2 cellular contexts compared by ENCODE assay signal in the genomic region with DNA sequence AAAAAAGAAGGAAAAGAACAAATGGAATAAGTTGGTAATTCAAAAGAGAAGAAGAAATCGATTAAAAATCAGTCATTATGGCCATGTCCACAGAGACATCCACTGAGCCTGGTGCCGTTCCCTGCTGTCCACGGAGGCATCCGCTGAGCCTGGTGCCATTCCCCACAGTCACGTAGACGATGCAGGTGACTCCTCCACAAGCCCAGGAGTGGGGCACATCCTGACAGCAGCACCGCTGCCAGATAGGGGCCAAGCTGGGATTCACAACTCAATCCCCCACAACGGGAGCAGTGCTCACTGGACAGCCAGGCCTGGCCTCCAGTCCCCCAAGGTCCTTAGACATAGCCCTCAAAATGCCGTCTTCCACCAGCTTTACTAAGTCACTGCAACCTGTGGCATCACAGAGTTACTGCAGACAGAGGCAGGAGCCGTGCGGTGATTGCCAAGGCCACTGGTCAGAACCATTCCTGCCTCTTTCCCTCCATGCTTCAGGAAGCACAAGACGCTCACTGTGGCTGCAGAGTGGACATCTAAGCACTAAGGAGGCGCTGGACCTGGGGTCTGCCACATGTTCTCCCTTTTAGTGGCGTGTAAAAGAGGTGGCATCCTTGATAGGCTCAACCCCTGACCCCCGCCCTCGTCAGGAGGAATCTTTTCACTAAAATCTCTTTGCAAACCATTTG.
TF ChIP-seq lines count a peak whose summit lies in the region.

No MANE protein-coding gene starts in this region.

TF ChIP-seq in WTC11, 78 proteins besides CTCF, POLR2A, EP300 and RAD21 (continues in another document):
- TF ChIP-seq TEAD4 (CRISPR knock-in tag; IDR thresholded peaks at IDR 0.05) (no peak), ZNF423 (CRISPR knock-in tag; IDR thresholded peaks at IDR 0.05) (no peak), SOX15 (CRISPR knock-in tag; IDR thresholded peaks at IDR 0.05) (no peak), ZNF263 (CRISPR knock-in tag; IDR thresholded peaks at IDR 0.05; ENCODE audit: low read depth) (no peak), MXD4 (CRISPR knock-in tag; IDR thresholded peaks at IDR 0.05; ENCODE audit: borderline replicate concordance) (no peak), ETV6 (CRISPR knock-in tag; IDR thresholded peaks at IDR 0.05) (no peak), SMAD4 (CRISPR knock-in tag; IDR thresholded peaks at IDR 0.05) (no peak)
- TF ChIP-seq, protein P1, sequence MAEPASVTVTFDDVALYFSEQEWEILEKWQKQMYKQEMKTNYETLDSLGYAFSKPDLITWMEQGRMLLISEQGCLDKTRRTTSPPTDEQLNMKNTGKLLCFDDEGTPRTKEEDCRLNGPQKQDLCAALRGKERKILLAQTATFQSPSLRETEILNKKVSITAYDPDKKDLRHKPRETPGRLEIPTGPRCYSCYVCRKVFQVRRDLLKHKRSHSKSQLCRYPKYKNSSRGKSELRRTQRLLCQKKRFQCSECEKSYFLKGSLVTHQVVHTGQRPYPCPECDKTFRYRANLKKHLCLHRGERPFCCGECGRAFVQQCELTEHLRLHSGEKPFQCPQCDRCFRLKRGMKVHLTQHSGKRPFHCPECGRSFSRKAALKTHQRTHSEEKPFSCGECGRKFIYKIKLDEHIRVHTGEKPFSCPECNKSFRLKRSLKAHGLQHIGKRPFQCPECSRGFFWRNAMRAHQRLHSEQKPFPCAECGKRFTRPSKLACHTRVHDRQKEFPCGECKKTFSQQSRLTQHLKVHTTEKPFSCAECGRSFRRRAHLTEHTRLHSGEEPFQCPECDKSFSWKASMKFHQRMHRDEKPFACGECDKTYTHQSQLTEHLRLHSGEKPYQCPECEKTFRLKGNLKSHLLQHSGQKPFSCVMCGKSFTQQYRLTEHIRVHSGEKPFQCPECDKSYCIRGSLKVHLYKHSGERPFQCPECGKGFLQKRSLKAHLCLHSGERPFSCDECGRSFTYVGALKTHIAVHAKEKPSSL (CRISPR knock-in tag; conservative IDR thresholded peaks at IDR 0.05), result no peak
- TF ChIP-seq, protein P2, sequence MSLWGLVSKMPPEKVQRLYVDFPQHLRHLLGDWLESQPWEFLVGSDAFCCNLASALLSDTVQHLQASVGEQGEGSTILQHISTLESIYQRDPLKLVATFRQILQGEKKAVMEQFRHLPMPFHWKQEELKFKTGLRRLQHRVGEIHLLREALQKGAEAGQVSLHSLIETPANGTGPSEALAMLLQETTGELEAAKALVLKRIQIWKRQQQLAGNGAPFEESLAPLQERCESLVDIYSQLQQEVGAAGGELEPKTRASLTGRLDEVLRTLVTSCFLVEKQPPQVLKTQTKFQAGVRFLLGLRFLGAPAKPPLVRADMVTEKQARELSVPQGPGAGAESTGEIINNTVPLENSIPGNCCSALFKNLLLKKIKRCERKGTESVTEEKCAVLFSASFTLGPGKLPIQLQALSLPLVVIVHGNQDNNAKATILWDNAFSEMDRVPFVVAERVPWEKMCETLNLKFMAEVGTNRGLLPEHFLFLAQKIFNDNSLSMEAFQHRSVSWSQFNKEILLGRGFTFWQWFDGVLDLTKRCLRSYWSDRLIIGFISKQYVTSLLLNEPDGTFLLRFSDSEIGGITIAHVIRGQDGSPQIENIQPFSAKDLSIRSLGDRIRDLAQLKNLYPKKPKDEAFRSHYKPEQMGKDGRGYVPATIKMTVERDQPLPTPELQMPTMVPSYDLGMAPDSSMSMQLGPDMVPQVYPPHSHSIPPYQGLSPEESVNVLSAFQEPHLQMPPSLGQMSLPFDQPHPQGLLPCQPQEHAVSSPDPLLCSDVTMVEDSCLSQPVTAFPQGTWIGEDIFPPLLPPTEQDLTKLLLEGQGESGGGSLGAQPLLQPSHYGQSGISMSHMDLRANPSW (CRISPR knock-in tag; conservative IDR thresholded peaks at IDR 0.05; ENCODE audit: low read depth), result no peak
- TF ChIP-seq, protein P3, sequence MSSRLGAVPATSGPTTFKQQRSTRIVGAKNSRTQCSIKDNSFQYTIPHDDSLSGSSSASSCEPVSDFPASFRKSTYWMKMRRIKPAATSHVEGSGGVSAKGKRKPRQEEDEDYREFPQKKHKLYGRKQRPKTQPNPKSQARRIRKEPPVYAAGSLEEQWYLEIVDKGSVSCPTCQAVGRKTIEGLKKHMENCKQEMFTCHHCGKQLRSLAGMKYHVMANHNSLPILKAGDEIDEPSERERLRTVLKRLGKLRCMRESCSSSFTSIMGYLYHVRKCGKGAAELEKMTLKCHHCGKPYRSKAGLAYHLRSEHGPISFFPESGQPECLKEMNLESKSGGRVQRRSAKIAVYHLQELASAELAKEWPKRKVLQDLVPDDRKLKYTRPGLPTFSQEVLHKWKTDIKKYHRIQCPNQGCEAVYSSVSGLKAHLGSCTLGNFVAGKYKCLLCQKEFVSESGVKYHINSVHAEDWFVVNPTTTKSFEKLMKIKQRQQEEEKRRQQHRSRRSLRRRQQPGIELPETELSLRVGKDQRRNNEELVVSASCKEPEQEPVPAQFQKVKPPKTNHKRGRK (CRISPR knock-in tag; IDR thresholded peaks at IDR 0.05; ENCODE audit: borderline replicate concordance), result no peak
- TF ChIP-seq, protein P4, sequence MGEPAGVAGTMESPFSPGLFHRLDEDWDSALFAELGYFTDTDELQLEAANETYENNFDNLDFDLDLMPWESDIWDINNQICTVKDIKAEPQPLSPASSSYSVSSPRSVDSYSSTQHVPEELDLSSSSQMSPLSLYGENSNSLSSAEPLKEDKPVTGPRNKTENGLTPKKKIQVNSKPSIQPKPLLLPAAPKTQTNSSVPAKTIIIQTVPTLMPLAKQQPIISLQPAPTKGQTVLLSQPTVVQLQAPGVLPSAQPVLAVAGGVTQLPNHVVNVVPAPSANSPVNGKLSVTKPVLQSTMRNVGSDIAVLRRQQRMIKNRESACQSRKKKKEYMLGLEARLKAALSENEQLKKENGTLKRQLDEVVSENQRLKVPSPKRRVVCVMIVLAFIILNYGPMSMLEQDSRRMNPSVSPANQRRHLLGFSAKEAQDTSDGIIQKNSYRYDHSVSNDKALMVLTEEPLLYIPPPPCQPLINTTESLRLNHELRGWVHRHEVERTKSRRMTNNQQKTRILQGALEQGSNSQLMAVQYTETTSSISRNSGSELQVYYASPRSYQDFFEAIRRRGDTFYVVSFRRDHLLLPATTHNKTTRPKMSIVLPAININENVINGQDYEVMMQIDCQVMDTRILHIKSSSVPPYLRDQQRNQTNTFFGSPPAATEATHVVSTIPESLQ (CRISPR knock-in tag; IDR thresholded peaks at IDR 0.05), result no peak

TF ChIP-seq in H1, 55 proteins besides CTCF, POLR2A, EP300 and RAD21:
- TF ChIP-seq GABPA (IDR thresholded peaks at IDR 0.05; ENCODE audit: borderline replicate concordance, insufficient read depth, low read length) (no peak), CTBP2 (IDR thresholded peaks at IDR 0.05; ENCODE audit: borderline replicate concordance, insufficient read depth, insufficient read length, low read length) (no peak), CBX5 (IDR thresholded peaks at IDR 0.05; ENCODE audit: low read depth, low read length) (no peak), BRCA1 (IDR thresholded peaks at IDR 0.05; ENCODE audit: low read depth, low read length) (no peak), HDAC6 (IDR thresholded peaks at IDR 0.05; ENCODE audit: low read depth, low read length) (no peak), TAF1 (IDR thresholded peaks at IDR 0.05; ENCODE audit: low read depth, low read length) (no peak), EZH2 (IDR thresholded peaks at IDR 0.05; ENCODE audit: low read depth, low read length, severe bottlenecking) (no peak), RNF2 (IDR thresholded peaks at IDR 0.05; ENCODE audit: borderline replicate concordance, low read depth, low read length, missing control alignments, poor library complexity, severe bottlenecking) (no peak), TBP (IDR thresholded peaks at IDR 0.05; ENCODE audit: low read depth, low read length) (no peak), KDM4A (IDR thresholded peaks at IDR 0.05; ENCODE audit: low read depth, low read length, severe bottlenecking) (no peak), HDAC2 (IDR thresholded peaks at IDR 0.05; ENCODE audit: borderline replicate concordance in 1 of 2, low read depth in 2 of 2, low read length in 2 of 2) (no peak), SAP30 (IDR thresholded peaks at IDR 0.05; ENCODE audit: insufficient read depth, insufficient replicate concordance, low read length) (no peak), NRF1 (IDR thresholded peaks at IDR 0.05; ENCODE audit: low read depth, low read length) (no peak), BCL11A (IDR thresholded peaks at IDR 0.05; ENCODE audit: low read depth in 2 of 2, low read length in 2 of 2) (no peak), KDM5A (IDR thresholded peaks at IDR 0.05; ENCODE audit: low read length) (no peak), FOSL1 (IDR thresholded peaks at IDR 0.05; ENCODE audit: insufficient read depth, low read depth, low read length) (no peak), CBX8 (IDR thresholded peaks at IDR 0.05; ENCODE audit: borderline replicate concordance, low read depth, low read length) (no peak), BACH1 (IDR thresholded peaks at IDR 0.05; ENCODE audit: low read length) (no peak), SP2 (IDR thresholded peaks at IDR 0.05; ENCODE audit: low read length) (no peak)
- TF ChIP-seq, protein P5, sequence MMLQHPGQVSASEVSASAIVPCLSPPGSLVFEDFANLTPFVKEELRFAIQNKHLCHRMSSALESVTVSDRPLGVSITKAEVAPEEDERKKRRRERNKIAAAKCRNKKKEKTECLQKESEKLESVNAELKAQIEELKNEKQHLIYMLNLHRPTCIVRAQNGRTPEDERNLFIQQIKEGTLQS (IDR thresholded peaks at IDR 0.05; ENCODE audit: insufficient read depth, low read depth, low read length), result no peak
